8 cellular contexts compared by ENCODE assay signal in the genomic region with DNA sequence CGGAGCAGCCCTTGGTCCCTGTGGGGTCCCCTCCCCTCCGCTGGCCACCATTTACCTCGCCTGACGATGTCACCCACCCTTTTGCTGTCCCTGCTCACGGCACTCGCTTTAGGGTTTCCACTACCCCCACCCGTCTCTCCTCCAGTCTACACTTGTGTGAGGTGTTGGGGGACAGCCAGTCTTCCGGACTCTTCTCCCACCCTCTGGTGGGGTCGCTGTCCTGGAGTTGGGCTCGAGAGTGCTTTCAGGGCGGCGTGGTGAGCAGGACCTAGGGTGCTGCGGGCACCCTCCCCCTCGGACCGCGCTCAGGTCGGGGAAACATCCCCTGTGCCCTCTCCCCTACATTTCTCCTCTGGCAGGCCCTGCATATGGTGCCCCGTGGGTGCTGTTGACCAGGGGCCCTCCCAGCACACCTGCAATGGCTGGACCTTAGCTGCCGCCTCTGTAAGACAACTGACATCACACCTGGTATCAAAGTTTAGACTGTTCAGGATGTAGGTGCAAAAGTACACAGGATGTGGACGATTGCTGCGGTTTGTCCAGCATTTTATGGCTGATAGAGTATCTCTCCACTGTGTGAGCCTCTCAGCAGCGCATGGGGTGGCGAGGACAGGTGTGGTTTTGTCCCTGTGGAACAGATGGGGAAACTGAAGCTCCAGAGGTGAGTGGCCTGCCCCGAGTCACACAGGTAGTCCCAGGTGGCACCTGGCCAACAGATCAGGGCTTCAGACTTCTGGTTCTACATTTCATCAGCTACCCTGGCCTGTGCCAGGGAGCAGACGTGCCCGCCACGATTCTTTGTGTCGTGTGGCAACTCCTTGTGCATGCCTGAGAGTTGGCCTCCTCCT. TPM values are rescaled to one million over a fixed set of nuclear protein-coding genes. Genes with fewer than 3 reads are reported as not detected.
DNase-seq lines count a peak whose midpoint lies in the region; ATAC-seq lines count a peak whose summit lies in the region.

No MANE protein-coding gene starts in this region.

- H3K27ac ChIP-seq in SJCRH30: no peak overlapping the region
- peak overlapping the region; percentile 93 for H3K27ac ChIP-seq in naive thymus-derived CD4-positive, alpha-beta T cell (ENCODE audit: low read depth, low read length)

- peak overlapping the region; percentile 89 for H3K4me3 ChIP-seq in SJCRH30
- H3K4me3 ChIP-seq in naive thymus-derived CD4-positive, alpha-beta T cell (ENCODE audit: low read length): peak overlapping the region; percentile 94

- peaks cover 7% of the 10 kb centered on the region for H3K36me3 ChIP-seq in SJCRH30
- peaks cover 0 to 12% (median 5%) of the 10 kb centered on the region in 3 experiments for H3K36me3 ChIP-seq in naive thymus-derived CD4-positive, alpha-beta T cell (ENCODE audit: control insufficient read depth in 2 of 3, insufficient read depth in 3 of 3, low read length in 3 of 3)

- H3K4me1 ChIP-seq in SJCRH30: no peaks in the 10 kb centered on the region; the same call in 1 of the 2 replicates
- peaks cover 57 to 63% of the 10 kb centered on the region in 2 donors for H3K4me1 ChIP-seq in naive thymus-derived CD4-positive, alpha-beta T cell (ENCODE audit: control insufficient read depth in 2 of 2, insufficient read depth in 2 of 2, low read length in 2 of 2)

- no peaks in the 10 kb centered on the region for H3K9me3 ChIP-seq in SJCRH30 (replicated peaks)
- no peaks in the 10 kb centered on the region for H3K9me3 ChIP-seq in naive thymus-derived CD4-positive, alpha-beta T cell (ENCODE audit: control insufficient read depth in 2 of 3, low read length in 3 of 3)

- peaks cover 67% of the 10 kb centered on the region for H3K36me3 Mint-ChIP-seq in effector memory CD8-positive, alpha-beta T cell (ENCODE audit: insufficient read depth)
- H3K36me3 Mint-ChIP-seq in naive thymus-derived CD4-positive, alpha-beta T cell: peaks cover 0 to 47% (median 18%) of the 10 kb centered on the region in 5 donors

- intact Hi-C loops in naive thymus-derived CD4-positive, alpha-beta T cell (cut with micrococcal nuclease): loop anchor here (1.0 to 5.0 kb wide), 4 partner anchors 10 to 240 kb away; a partner anchor contains a TSS

- peak overlapping the region; percentile 96 to 99 for H3K4me3 Mint-ChIP-seq in effector memory CD8-positive, alpha-beta T cell
- peak overlapping the region; percentile 93 to 99 (median 98) for H3K4me3 Mint-ChIP-seq in naive thymus-derived CD4-positive, alpha-beta T cell

- H3K9me3 Mint-ChIP-seq in effector memory CD8-positive, alpha-beta T cell: no peaks in the 10 kb centered on the region
- no peaks in the 10 kb centered on the region for H3K9me3 Mint-ChIP-seq in naive thymus-derived CD4-positive, alpha-beta T cell

- CTCF ChIA-PET in naive thymus-derived CD4-positive, alpha-beta T cell (lab: Charles Lee): interaction anchor here (0.9 to 3.8 kb wide), 7 partner anchors 9 to 78 kb away, joined by 3 to 24 read pairs (median 8); a partner anchor contains a TSS

- no peaks in the 10 kb centered on the region for H3K27me3 ChIP-seq in SJCRH30
- no peaks in the 10 kb centered on the region for H3K27me3 ChIP-seq in naive thymus-derived CD4-positive, alpha-beta T cell (ENCODE audit: control insufficient read depth in 2 of 2, insufficient read depth in 2 of 2, low read length in 2 of 2)

- peak overlapping the region; percentile 95 to 99 for H3K27ac Mint-ChIP-seq in effector memory CD8-positive, alpha-beta T cell
- H3K27ac Mint-ChIP-seq in naive thymus-derived CD4-positive, alpha-beta T cell: peak overlapping the region; percentile 91 to 100 (median 97)

- POLR2A ChIA-PET in naive thymus-derived CD4-positive, alpha-beta T cell (lab: Charles Lee): interaction anchor here (0.7 to 15.1 kb wide), 17 partner anchors 8 to 198 kb away, joined by 3 to 729 read pairs (median 5); a partner anchor contains a TSS

- DNase-seq in DMS79 treated with DMSO at 0.1 percent for 48 hours (lab: John Stamatoyannopoulos, UW) (peak; percentile 13), DMS79 (lab: John Stamatoyannopoulos, UW) (no peak), SJCRH30 (peak in 1 of 2 experiments; percentile 15), NCI-H1092 treated with DMSO at 0.1 percent for 48 hours (lab: John Stamatoyannopoulos, UW) (no peak)
- DNase-seq in effector memory CD8-positive, alpha-beta T cell: peak in 1 of 3 experiments; percentile 38
- peak in 4 of 9 donors; percentile 32 to 43 (median 39) for DNase-seq in naive thymus-derived CD4-positive, alpha-beta T cell

- H3K27me3 Mint-ChIP-seq in effector memory CD8-positive, alpha-beta T cell: no peaks in the 10 kb centered on the region
- H3K27me3 Mint-ChIP-seq in naive thymus-derived CD4-positive, alpha-beta T cell: no peaks in the 10 kb centered on the region

- H3K4me1 Mint-ChIP-seq in effector memory CD8-positive, alpha-beta T cell (ENCODE audit: low read depth in 2 of 2): peaks cover 69 to 72% of the 10 kb centered on the region in 2 donors
- peaks cover 32 to 83% (median 66%) of the 10 kb centered on the region in 7 donors for H3K4me1 Mint-ChIP-seq in naive thymus-derived CD4-positive, alpha-beta T cell

- ATAC-seq in effector memory CD8-positive, alpha-beta T cell (replicated peaks): peak; percentile 5
- no peak for ATAC-seq in naive thymus-derived CD4-positive, alpha-beta T cell
- no peak for ATAC-seq in GM21723 (IDR thresholded peaks at IDR 0.05; ENCODE audit: unreplicated experiment)
- ATAC-seq in HG03175 (IDR thresholded peaks at IDR 0.05; ENCODE audit: unreplicated experiment): no peak

RNA-seq across cellular contexts. Expression of a gene that starts 1.1 kb away (rescaled TPM):
- 45.2 and 49.7 TPM in 2 replicates for total RNA-seq in SJCRH30 (2014; rRNA removed; shearing (Covaris generic))
- 100 to 1,000 TPM; 305 to 399 (median 322) TPM for total RNA-seq in naive thymus-derived CD4-positive, alpha-beta T cell
- 10 to 100 TPM; 18.5 to 38.0 TPM for polyA plus RNA-seq in naive thymus-derived CD4-positive, alpha-beta T cell

RNA-seq across cellular contexts. Expression of a gene that starts 21.7 kb away (rescaled TPM):
- total RNA-seq in SJCRH30 (2014; rRNA removed; shearing (Covaris generic)): 15.3 and 19.9 TPM in 2 replicates
- 100 to 1,000 TPM; 161 to 286 (median 191) TPM for total RNA-seq in naive thymus-derived CD4-positive, alpha-beta T cell
- 10 to 100 TPM in 1 of 2 donors, 1 to 10 TPM in 1; 6.3 to 19.5 TPM for polyA plus RNA-seq in naive thymus-derived CD4-positive, alpha-beta T cell

RNA-seq across cellular contexts. Expression of a gene that starts 35.9 kb away (rescaled TPM):
- 2.5 TPM in 2 replicates for total RNA-seq in SJCRH30 (2014; rRNA removed; shearing (Covaris generic))
- total RNA-seq in naive thymus-derived CD4-positive, alpha-beta T cell: 10 to 100 TPM in 4 of 5 experiments, 1 to 10 TPM in 1; 8.8 to 23.8 (median 15.0) TPM
- polyA plus RNA-seq in naive thymus-derived CD4-positive, alpha-beta T cell: 1 to 10 TPM; 1.1 to 4.9 TPM
